ENCODE assay signal across 1 cellular context in the genomic region with DNA sequence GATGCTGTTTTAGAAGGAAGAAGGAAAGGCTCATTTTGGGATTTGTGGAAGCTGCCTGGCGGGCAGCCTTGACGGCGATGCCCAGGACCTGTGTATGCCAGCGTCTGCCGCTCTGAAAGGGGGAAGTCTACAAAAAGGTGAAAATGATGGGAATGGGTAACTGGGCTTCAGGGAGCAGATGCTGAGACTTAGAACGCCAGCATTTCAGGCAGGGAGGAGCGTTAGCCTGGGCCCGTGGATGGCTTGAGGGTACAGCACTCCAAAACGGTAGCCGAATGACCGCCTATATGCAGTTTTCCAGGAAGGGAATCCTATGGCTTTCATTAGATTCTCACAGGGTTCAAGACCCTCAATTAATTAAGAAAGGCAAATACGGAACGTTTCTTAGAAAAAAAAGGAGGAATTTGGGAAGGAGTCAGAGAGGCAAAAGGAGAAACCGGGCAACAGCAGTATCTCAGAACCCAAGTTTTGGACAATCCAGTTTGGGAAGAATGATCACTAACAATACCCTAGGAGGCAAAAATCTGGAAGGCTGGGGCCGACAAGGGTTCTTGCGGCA.
TF ChIP-seq lines count a peak whose summit lies in the region.

No MANE protein-coding gene starts in this region.

TF ChIP-seq in GM12878, 131 proteins besides CTCF, POLR2A, EP300 and RAD21:
- TF ChIP-seq ZBED1 (IDR thresholded peaks at IDR 0.05; ENCODE audit: borderline replicate concordance), result no peak
- 0 out of 2 replicates have a peak, but pooled peaks have one; percentile 62 for TF ChIP-seq ASH2L (IDR thresholded peaks at IDR 0.05; ENCODE audit: borderline replicate concordance, low read depth)
- TF ChIP-seq, protein P1, sequence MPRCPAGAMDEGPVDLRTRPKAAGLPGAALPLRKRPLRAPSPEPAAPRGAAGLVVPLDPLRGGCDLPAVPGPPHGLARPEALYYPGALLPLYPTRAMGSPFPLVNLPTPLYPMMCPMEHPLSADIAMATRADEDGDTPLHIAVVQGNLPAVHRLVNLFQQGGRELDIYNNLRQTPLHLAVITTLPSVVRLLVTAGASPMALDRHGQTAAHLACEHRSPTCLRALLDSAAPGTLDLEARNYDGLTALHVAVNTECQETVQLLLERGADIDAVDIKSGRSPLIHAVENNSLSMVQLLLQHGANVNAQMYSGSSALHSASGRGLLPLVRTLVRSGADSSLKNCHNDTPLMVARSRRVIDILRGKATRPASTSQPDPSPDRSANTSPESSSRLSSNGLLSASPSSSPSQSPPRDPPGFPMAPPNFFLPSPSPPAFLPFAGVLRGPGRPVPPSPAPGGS (IDR thresholded peaks at IDR 0.05; ENCODE audit: borderline replicate concordance, insufficient read depth, low read depth, low read length, poor library complexity, severe bottlenecking), result no peak
- TF ChIP-seq JUND (IDR thresholded peaks at IDR 0.05; ENCODE audit: low read depth, low read length), result no peak
- TF ChIP-seq, protein P2, sequence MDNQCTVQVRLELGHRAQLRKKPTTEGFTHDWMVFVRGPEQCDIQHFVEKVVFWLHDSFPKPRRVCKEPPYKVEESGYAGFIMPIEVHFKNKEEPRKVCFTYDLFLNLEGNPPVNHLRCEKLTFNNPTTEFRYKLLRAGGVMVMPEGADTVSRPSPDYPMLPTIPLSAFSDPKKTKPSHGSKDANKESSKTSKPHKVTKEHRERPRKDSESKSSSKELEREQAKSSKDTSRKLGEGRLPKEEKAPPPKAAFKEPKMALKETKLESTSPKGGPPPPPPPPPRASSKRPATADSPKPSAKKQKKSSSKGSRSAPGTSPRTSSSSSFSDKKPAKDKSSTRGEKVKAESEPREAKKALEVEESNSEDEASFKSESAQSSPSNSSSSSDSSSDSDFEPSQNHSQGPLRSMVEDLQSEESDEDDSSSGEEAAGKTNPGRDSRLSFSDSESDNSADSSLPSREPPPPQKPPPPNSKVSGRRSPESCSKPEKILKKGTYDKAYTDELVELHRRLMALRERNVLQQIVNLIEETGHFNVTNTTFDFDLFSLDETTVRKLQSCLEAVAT (IDR thresholded peaks at IDR 0.05), result peak; percentile 89
- no peak for TF ChIP-seq MEF2B (IDR thresholded peaks at IDR 0.05; ENCODE audit: partially characterized antibody, poor library complexity, severe bottlenecking)
- TF ChIP-seq MTA3 (IDR thresholded peaks at IDR 0.05; ENCODE audit: borderline replicate concordance, low read length), result no peak
- TF ChIP-seq IKZF2 (IDR thresholded peaks at IDR 0.05), result 0 out of 4 replicates have a peak, but pooled peaks of 1 of the 2 experiments have one; percentile 17
- no peak for TF ChIP-seq CBFB (IDR thresholded peaks at IDR 0.05; ENCODE audit: low read depth)
- no peak for TF ChIP-seq ESRRA (IDR thresholded peaks at IDR 0.05; ENCODE audit: low read length)
- TF ChIP-seq NR2F1 (conservative IDR thresholded peaks at IDR 0.05), result 0 out of 2 replicates have a peak, but pooled peaks have one; percentile 49
- TF ChIP-seq CEBPB (IDR thresholded peaks at IDR 0.05; ENCODE audit: borderline replicate concordance in 1 of 2, low read depth in 2 of 2, low read length in 2 of 2), result no peak
- no peak for TF ChIP-seq KDM1A (IDR thresholded peaks at IDR 0.05; ENCODE audit: borderline replicate concordance)
- TF ChIP-seq ATF7 (IDR thresholded peaks at IDR 0.05; ENCODE audit: low read depth), result no peak
- TF ChIP-seq EZH2 (IDR thresholded peaks at IDR 0.05; ENCODE audit: borderline replicate concordance, control insufficient read depth, low read depth, low read length), result no peak
- TF ChIP-seq POLR2AphosphoS5 (IDR thresholded peaks at IDR 0.05; ENCODE audit: low read length), result no peak
